ENCODE assay signal across 1 cellular context in the genomic region with DNA sequence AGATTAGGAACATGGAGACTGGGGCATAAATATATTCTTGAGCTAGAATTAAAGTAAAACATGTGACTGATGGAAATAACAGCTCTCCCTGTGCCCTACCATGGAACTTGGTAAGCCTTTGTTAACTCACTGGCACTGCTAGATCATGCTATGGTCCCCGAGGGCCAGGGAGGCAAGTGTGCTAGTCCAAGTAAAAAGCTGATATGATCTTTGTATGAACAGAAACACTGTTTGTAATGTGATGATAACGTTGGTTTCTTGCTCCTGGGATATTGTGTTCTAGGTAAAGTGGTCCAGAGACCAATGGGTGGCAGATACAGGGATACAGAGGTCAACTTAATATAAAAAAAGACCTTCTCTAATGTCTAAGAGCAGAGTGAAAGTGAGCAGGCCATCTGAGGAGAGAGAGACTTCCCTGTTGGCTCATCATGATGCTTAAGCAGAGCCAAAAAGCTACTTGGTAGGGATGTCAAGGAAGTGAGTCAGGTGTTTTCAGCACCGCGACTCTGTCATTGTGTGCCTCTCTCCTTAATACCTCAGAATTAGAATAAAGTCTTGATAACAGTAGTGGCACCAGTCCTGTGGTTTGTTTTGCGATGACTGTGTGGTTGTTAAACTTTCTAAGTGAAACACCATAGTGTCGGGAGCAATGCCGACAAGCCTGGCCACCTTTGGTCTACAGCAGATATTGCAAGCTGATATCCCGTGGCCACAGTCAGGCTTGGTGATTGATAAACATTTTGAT.
TF ChIP-seq lines count a peak whose summit lies in the region.

No MANE protein-coding gene starts in this region.

TF ChIP-seq in GM23338, 12 proteins besides CTCF, POLR2A, EP300 and RAD21 (continued from another document):
- TF ChIP-seq, protein P1, sequence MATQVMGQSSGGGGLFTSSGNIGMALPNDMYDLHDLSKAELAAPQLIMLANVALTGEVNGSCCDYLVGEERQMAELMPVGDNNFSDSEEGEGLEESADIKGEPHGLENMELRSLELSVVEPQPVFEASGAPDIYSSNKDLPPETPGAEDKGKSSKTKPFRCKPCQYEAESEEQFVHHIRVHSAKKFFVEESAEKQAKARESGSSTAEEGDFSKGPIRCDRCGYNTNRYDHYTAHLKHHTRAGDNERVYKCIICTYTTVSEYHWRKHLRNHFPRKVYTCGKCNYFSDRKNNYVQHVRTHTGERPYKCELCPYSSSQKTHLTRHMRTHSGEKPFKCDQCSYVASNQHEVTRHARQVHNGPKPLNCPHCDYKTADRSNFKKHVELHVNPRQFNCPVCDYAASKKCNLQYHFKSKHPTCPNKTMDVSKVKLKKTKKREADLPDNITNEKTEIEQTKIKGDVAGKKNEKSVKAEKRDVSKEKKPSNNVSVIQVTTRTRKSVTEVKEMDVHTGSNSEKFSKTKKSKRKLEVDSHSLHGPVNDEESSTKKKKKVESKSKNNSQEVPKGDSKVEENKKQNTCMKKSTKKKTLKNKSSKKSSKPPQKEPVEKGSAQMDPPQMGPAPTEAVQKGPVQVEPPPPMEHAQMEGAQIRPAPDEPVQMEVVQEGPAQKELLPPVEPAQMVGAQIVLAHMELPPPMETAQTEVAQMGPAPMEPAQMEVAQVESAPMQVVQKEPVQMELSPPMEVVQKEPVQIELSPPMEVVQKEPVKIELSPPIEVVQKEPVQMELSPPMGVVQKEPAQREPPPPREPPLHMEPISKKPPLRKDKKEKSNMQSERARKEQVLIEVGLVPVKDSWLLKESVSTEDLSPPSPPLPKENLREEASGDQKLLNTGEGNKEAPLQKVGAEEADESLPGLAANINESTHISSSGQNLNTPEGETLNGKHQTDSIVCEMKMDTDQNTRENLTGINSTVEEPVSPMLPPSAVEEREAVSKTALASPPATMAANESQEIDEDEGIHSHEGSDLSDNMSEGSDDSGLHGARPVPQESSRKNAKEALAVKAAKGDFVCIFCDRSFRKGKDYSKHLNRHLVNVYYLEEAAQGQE (IDR thresholded peaks at IDR 0.05; ENCODE audit: unreplicated experiment): no peak
